ENCODE assay signal across 1 cellular context in the genomic region with DNA sequence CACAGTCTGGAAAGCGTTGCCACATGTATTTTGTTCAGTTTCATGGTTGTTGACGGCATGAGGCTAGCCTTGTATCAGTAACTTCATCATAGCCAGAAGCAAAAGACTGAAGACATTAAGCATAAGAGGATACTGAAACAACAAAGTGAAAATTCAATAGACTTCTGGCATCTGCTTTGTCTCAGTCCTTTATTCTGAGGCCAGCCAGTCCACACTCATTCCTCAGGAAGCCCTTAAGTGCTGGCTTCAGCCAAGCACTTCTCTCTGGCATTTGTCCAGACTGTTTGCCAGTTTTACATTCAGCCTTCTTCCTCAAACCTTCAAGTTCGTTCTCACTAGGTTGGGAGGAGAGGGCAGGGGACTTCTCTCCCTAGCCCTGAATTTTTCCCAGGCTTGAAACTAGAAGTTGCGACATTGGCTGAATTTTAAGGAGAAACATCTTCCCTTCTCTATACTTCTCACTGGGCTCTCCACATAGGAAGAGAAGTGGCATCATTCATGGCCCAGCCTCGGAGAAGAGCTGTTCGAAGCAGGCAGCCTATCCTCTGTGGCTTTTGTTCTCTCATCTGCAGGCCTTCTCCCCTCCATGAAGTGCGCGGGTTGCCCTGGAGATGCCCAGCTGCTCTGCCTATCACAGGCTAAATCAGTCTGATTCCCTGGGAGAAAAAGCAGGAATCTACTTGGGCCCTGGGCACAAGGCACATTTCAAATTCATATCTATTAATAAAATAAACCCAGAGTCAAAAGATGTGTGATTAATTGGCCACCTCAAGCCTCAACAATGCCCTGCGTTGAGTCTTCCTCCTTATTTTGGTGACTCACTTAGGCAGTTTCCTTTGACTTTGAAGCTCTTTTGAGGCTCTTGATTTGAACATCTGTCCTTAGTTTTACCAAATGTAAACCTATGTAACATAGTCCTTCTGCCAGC.
TF ChIP-seq lines count a peak whose summit lies in the region.

No MANE protein-coding gene starts in this region.

TF ChIP-seq in SK-N-SH, 30 proteins besides CTCF, POLR2A, EP300 and RAD21 (continued from another document):
- TF ChIP-seq JUND (IDR thresholded peaks at IDR 0.05) (peak; percentile 91), SIN3A (IDR thresholded peaks at IDR 0.05; ENCODE audit: borderline replicate concordance, low read depth, low read length) (peak; percentile 61; the same call in 1 of the 2 replicates), FOXM1 (IDR thresholded peaks at IDR 0.05; ENCODE audit: low read depth) (peak; percentile 66), FOXJ3 (CRISPR knock-in tag; IDR thresholded peaks at IDR 0.05) (no peak), RCOR1 (IDR thresholded peaks at IDR 0.05; ENCODE audit: low read length) (no peak), TAF1 (IDR thresholded peaks at IDR 0.05; ENCODE audit: borderline replicate concordance, low read depth, low read length) (peak; percentile 31; the same call in 1 of the 2 replicates), EZH2phosphoT487 (IDR thresholded peaks at IDR 0.05; ENCODE audit: borderline replicate concordance, low read depth) (no peak), POLR2AphosphoS5 (IDR thresholded peaks at IDR 0.05; ENCODE audit: low read depth, low read length) (peak; percentile 76), TEAD4 (IDR thresholded peaks at IDR 0.05; ENCODE audit: borderline replicate concordance, insufficient read depth) (peak; percentile 88)
- TF ChIP-seq, protein P1, sequence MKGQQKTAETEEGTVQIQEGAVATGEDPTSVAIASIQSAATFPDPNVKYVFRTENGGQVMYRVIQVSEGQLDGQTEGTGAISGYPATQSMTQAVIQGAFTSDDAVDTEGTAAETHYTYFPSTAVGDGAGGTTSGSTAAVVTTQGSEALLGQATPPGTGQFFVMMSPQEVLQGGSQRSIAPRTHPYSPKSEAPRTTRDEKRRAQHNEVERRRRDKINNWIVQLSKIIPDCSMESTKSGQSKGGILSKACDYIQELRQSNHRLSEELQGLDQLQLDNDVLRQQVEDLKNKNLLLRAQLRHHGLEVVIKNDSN (IDR thresholded peaks at IDR 0.05; ENCODE audit: borderline replicate concordance, low read depth), result no peak
- TF ChIP-seq, protein P2, sequence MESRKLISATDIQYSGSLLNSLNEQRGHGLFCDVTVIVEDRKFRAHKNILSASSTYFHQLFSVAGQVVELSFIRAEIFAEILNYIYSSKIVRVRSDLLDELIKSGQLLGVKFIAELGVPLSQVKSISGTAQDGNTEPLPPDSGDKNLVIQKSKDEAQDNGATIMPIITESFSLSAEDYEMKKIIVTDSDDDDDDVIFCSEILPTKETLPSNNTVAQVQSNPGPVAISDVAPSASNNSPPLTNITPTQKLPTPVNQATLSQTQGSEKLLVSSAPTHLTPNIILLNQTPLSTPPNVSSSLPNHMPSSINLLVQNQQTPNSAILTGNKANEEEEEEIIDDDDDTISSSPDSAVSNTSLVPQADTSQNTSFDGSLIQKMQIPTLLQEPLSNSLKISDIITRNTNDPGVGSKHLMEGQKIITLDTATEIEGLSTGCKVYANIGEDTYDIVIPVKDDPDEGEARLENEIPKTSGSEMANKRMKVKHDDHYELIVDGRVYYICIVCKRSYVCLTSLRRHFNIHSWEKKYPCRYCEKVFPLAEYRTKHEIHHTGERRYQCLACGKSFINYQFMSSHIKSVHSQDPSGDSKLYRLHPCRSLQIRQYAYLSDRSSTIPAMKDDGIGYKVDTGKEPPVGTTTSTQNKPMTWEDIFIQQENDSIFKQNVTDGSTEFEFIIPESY (IDR thresholded peaks at IDR 0.05; ENCODE audit: borderline replicate concordance, low read depth), result peak; percentile 40; the same call in 1 of the 2 replicates
- TF ChIP-seq, protein P3, sequence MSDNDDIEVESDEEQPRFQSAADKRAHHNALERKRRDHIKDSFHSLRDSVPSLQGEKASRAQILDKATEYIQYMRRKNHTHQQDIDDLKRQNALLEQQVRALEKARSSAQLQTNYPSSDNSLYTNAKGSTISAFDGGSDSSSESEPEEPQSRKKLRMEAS (IDR thresholded peaks at IDR 0.05; ENCODE audit: low read depth), result peak; percentile 56; the same call in 1 of the 2 replicates
- TF ChIP-seq, protein P4, sequence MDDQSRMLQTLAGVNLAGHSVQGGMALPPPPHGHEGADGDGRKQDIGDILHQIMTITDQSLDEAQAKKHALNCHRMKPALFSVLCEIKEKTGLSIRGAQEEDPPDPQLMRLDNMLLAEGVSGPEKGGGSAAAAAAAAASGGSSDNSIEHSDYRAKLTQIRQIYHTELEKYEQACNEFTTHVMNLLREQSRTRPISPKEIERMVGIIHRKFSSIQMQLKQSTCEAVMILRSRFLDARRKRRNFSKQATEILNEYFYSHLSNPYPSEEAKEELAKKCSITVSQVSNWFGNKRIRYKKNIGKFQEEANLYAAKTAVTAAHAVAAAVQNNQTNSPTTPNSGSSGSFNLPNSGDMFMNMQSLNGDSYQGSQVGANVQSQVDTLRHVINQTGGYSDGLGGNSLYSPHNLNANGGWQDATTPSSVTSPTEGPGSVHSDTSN (IDR thresholded peaks at IDR 0.05), result peak; percentile 93
